ENCODE assay signal across 18 cellular contexts in genomic region chr9:137234758-137235423, GRCh38. TPM values are rescaled to one million over a fixed set of nuclear protein-coding genes. Genes with fewer than 3 reads are reported as not detected.
DNase-seq lines count a peak whose midpoint lies in the region; ATAC-seq, FAIRE-seq and TF ChIP-seq lines count a peak whose summit lies in the region.
"Had no signal": no experiment of that assay in that cellular context is flagged by ENCODE, and none has a peak within 500 bp of the region (broad histone marks: within the 10 kb centered on the region; RNA-seq: fewer than 3 reads in every experiment).

No MANE protein-coding gene starts in this region.

- H3K4me3 ChIP-seq in DOHH2 (ENCODE audit: low read length) (peak overlapping the region; percentile 59; the same call in 1 of the 2 replicates), Karpas-422 (ENCODE audit: low read length) (peak overlapping the region; percentile 45), astrocyte (ENCODE audit: insufficient read depth, low read depth, low read length) (no peak overlapping the region), neural progenitor cell (no peak overlapping the region), SK-N-SH (ENCODE audit: low read depth in 2 of 2, low read length in 1 of 2) (no peak overlapping the region)
- H3K4me3 ChIP-seq: K562, SJCRH30 had no signal

- H3F3A ChIP-seq in DOHH2 (ENCODE audit: control insufficient read depth, insufficient read depth), result no peaks in the 10 kb centered on the region
- peaks cover 11% of the 10 kb centered on the region for H3F3A ChIP-seq in neural progenitor cell (ENCODE audit: low read depth)
- H3F3A ChIP-seq in SK-N-SH (replicated peaks; ENCODE audit: insufficient read depth), result peaks cover 8% of the 10 kb centered on the region

- H3K4me2 ChIP-seq in DOHH2 (ENCODE audit: low read length), result peak overlapping the region; percentile 66
- peak overlapping the region; percentile 70 for H3K4me2 ChIP-seq in Karpas-422 (ENCODE audit: low read depth, low read length, poor library complexity, severe bottlenecking)
- no peak overlapping the region for H3K4me2 ChIP-seq in astrocyte (ENCODE audit: low read length)
- no peak overlapping the region for H3K4me2 ChIP-seq in neural progenitor cell
- no peak overlapping the region for H3K4me2 ChIP-seq in SK-N-SH

- ATAC-seq in GM21528 (IDR thresholded peaks at IDR 0.05; ENCODE audit: low FRiP score, unreplicated experiment), result no peak
- ATAC-seq: K562 had no signal

- H3K79me2 ChIP-seq in DOHH2 (ENCODE audit: control insufficient read depth, low read length) (peaks cover 31% of the 10 kb centered on the region), Karpas-422 (ENCODE audit: low read length) (no peaks in the 10 kb centered on the region), astrocyte (ENCODE audit: insufficient read depth, low read length) (peaks cover 17% of the 10 kb centered on the region), neural progenitor cell (ENCODE audit: low read depth) (peaks cover 13% of the 10 kb centered on the region), SK-N-SH (ENCODE audit: insufficient read depth) (peaks cover 27% of the 10 kb centered on the region)

- H2AFZ ChIP-seq in Karpas-422 (ENCODE audit: low read length) (no peak overlapping the region), astrocyte (ENCODE audit: low read depth, low read length) (no peak overlapping the region), neural progenitor cell (replicated peaks) (no peak overlapping the region), SK-N-SH (ENCODE audit: low read depth) (no peak overlapping the region)

- WGBS in SK-N-SH (ENCODE audit: low lambda C conversion rate), result 87% methylated on average over 16 of the region's 18 CpGs

- H3K9ac ChIP-seq in Karpas-422 (ENCODE audit: low read length), result peak overlapping the region; percentile 43
- no peak overlapping the region for H3K9ac ChIP-seq in astrocyte (ENCODE audit: low read length)
- no peak overlapping the region for H3K9ac ChIP-seq in neural progenitor cell
- no peak overlapping the region for H3K9ac ChIP-seq in SK-N-SH

- H3K4me1 ChIP-seq in DOHH2 (ENCODE audit: control insufficient read depth, low read length) (peaks cover 52% of the 10 kb centered on the region), Karpas-422 (ENCODE audit: low read length) (peaks cover 49% of the 10 kb centered on the region), astrocyte (ENCODE audit: insufficient read depth, low read length) (peaks cover under 1% of the 10 kb centered on the region), neural progenitor cell (peaks cover 8% of the 10 kb centered on the region), SK-N-SH (ENCODE audit: control insufficient read depth in 1 of 2, insufficient read depth in 2 of 2, low read depth in 1 of 2, low read length in 1 of 2) (peaks cover 9 to 22% of the 10 kb centered on the region in 2 experiments; a peak in 2 of 4 replicates)

- H3K27ac Mint-ChIP-seq in astrocyte (ENCODE audit: unreplicated experiment) (peak overlapping the region; percentile 77), neural progenitor cell (no peak overlapping the region)
- H3K27ac Mint-ChIP-seq: CD8-positive, alpha-beta memory T cell had no signal

- H3K9me3 Mint-ChIP-seq in astrocyte (ENCODE audit: unreplicated experiment) (no peaks in the 10 kb centered on the region), neural progenitor cell (no peaks in the 10 kb centered on the region)
- H3K9me3 Mint-ChIP-seq: CD8-positive, alpha-beta memory T cell had no signal

- H3K4me1 Mint-ChIP-seq in astrocyte (ENCODE audit: low read depth, unreplicated experiment) (peaks cover 1% of the 10 kb centered on the region), neural progenitor cell (peaks cover 9% of the 10 kb centered on the region)

- H4K20me1 ChIP-seq in DOHH2 (ENCODE audit: control insufficient read depth, insufficient read depth, low read depth, low read length) (no peaks in the 10 kb centered on the region), Karpas-422 (ENCODE audit: insufficient read depth, low read depth, low read length) (peaks cover 35% of the 10 kb centered on the region; the same call in 1 of the 2 replicates), astrocyte (ENCODE audit: insufficient read depth, low read length) (peaks cover 24% of the 10 kb centered on the region), neural progenitor cell (ENCODE audit: low read depth) (peaks cover 27% of the 10 kb centered on the region), SK-N-SH (ENCODE audit: insufficient read depth) (no peaks in the 10 kb centered on the region)

- CTCF ChIA-PET in SK-N-SH (lab: Yijun Ruan, JAX), result interaction anchor here (1.1 to 4.5 kb wide), 6 partner anchors 10 to 179 kb away, joined by 3 to 95 read pairs (median 4); partner anchors contain the start of genes CYSRT1, DPP7, RNF208 and RNF224

- H3K27ac ChIP-seq in DOHH2 (ENCODE audit: low read depth, low read length), result peak overlapping the region; percentile 3; the same call in 1 of the 2 replicates
- H3K27ac ChIP-seq in Karpas-422 (ENCODE audit: low read length), result no peak overlapping the region
- H3K27ac ChIP-seq in astrocyte (ENCODE audit: low read depth, low read length), result no peak overlapping the region
- H3K27ac ChIP-seq in neural progenitor cell, result no peak overlapping the region
- H3K27ac ChIP-seq in SK-N-SH (ENCODE audit: low read depth in 2 of 2, low read length in 1 of 2), result no peak overlapping the region
- H3K27ac ChIP-seq: SJCRH30 had no signal

- H3K27me3 ChIP-seq in DOHH2 (ENCODE audit: control insufficient read depth, low read length), result peaks cover 5% of the 10 kb centered on the region
- H3K27me3 ChIP-seq in Karpas-422 (ENCODE audit: low read length), result no peaks in the 10 kb centered on the region
- no peaks in the 10 kb centered on the region for H3K27me3 ChIP-seq in astrocyte (ENCODE audit: insufficient read depth, low read length)
- no peaks in the 10 kb centered on the region for H3K27me3 ChIP-seq in neural progenitor cell
- H3K27me3 ChIP-seq in SK-N-SH (ENCODE audit: insufficient read depth), result no peaks in the 10 kb centered on the region
- H3K27me3 ChIP-seq: BE2C had no signal

- H3K27me3 Mint-ChIP-seq in astrocyte (ENCODE audit: low read depth, unreplicated experiment) (no peaks in the 10 kb centered on the region), neural progenitor cell (ENCODE audit: insufficient read depth, low read depth) (peaks cover 2% of the 10 kb centered on the region)

- TF ChIP-seq EP300 in SK-N-SH (IDR thresholded peaks at IDR 0.05; ENCODE audit: borderline replicate concordance in 1 of 2, low read depth in 1 of 2, low read length in 1 of 2), result no peak

- peak overlapping the region; percentile 27 for H3K4me3 Mint-ChIP-seq in astrocyte (ENCODE audit: unreplicated experiment)
- peak overlapping the region; percentile 63 for H3K4me3 Mint-ChIP-seq in neural progenitor cell
- H3K4me3 Mint-ChIP-seq: CD8-positive, alpha-beta memory T cell had no signal

- DNase-seq in Karpas-422, result peak; percentile 85
- DNase-seq in astrocyte (ENCODE audit: low read depth), result no peak
- DNase-seq in neural progenitor cell (ENCODE audit: low spot score), result no peak
- no peak for DNase-seq in SK-N-SH
- DNase-seq in iPS-NIHi11 (ENCODE audit: low spot score), result no peak
- DNase-seq in activated CD4-positive, CD25-positive, alpha-beta regulatory T cell treated with anti-CD3 and anti-CD28 coated beads, Interleukin-2, amount 50 U/mL, for 72 hours, result no peak
- DNase-seq: BE2C; CD8-positive, alpha-beta memory T cell; EL; HCEC 1CT; NCI-H2029; NCI-H510A; SJCRH30 had no signal

- TF ChIP-seq RAD21 in SK-N-SH (IDR thresholded peaks at IDR 0.05; ENCODE audit: low read length), result no peak

- H3K36me3 Mint-ChIP-seq in astrocyte (ENCODE audit: low read depth, unreplicated experiment) (no peaks in the 10 kb centered on the region), neural progenitor cell (no peaks in the 10 kb centered on the region)
- H3K36me3 Mint-ChIP-seq: CD8-positive, alpha-beta memory T cell had no signal

- H3K36me3 ChIP-seq in DOHH2 (ENCODE audit: control insufficient read depth, low read length) (peaks cover 3% of the 10 kb centered on the region), Karpas-422 (ENCODE audit: insufficient read depth, low read length) (no peaks in the 10 kb centered on the region), astrocyte (ENCODE audit: insufficient read depth, low read length) (no peaks in the 10 kb centered on the region), neural progenitor cell (no peaks in the 10 kb centered on the region), SK-N-SH (replicated peaks in 1 of 2; ENCODE audit: control insufficient read depth in 1 of 2, insufficient read depth in 2 of 2, low read length in 1 of 2) (no peaks in the 10 kb centered on the region)
- H3K36me3 ChIP-seq: BE2C, SJCRH30 had no signal

- no peak for FAIRE-seq in astrocyte (lab: Jason Lieb, UNC)
- FAIRE-seq: K562 had no signal

- H3K9me2 ChIP-seq in DOHH2 (replicated peaks; ENCODE audit: control insufficient read depth, low read length) (no peaks in the 10 kb centered on the region), Karpas-422 (replicated peaks; ENCODE audit: insufficient read depth, low read length) (no peaks in the 10 kb centered on the region), SK-N-SH (no peaks in the 10 kb centered on the region)

- TF ChIP-seq CTCF in DOHH2 (IDR thresholded peaks at IDR 0.05; ENCODE audit: low read depth, low read length, poor library complexity, severe bottlenecking), result no peak
- no peak for TF ChIP-seq CTCF in astrocyte (IDR thresholded peaks at IDR 0.05; ENCODE audit: insufficient read depth, low read depth, low read length)
- no peak for TF ChIP-seq CTCF in neural progenitor cell (IDR thresholded peaks at IDR 0.05)
- no peak for TF ChIP-seq CTCF in SK-N-SH (IDR thresholded peaks at IDR 0.05)

- H3K9me3 ChIP-seq in DOHH2 (ENCODE audit: control insufficient read depth, insufficient read depth, low read length) (no peaks in the 10 kb centered on the region), Karpas-422 (ENCODE audit: low read length) (no peaks in the 10 kb centered on the region), astrocyte (ENCODE audit: insufficient read depth, low read depth, low read length) (no peaks in the 10 kb centered on the region), neural progenitor cell (ENCODE audit: low read depth) (no peaks in the 10 kb centered on the region), SK-N-SH (no peaks in the 10 kb centered on the region)
- H3K9me3 ChIP-seq: BE2C, SJCRH30 had no signal

- POLR2A ChIA-PET in SK-N-SH (lab: Yijun Ruan, JAX), result no interaction called here

RNA-seq across cellular contexts. Expression of gene SLC34A3, which starts 4.2 kb away (rescaled TPM):
- not detected in 2 replicates for total RNA-seq in Karpas-422 (2014; rRNA removed; shearing (Covaris generic); ENCODE audit: low replicate concordance)
- total RNA-seq in astrocyte, result 0.09 TPM in 1 of 2 replicates, not detected in the other
- not detected in 2 replicates for total RNA-seq in neural progenitor cell (ENCODE audit: low replicate concordance)
- 0.06 TPM in 1 of 2 replicates, not detected in the other for polyA plus RNA-seq in SK-N-SH (2012; rRNA removed)
- polyA plus RNA-seq in SK-N-SH (2012; cell fraction: cytosol; rRNA removed), result 0.01 TPM in 2 replicates
- polyA plus RNA-seq in SK-N-SH (2012; cell fraction: nucleus; rRNA removed), result 0.07 and 0.18 TPM in 2 replicates
- total RNA-seq: CD8-positive, alpha-beta memory T cell; HT1080; K562; MCF 10A had no signal
- polyA plus RNA-seq: CD8-positive, alpha-beta memory T cell; K562 had no signal

RNA-seq across cellular contexts. Expression of gene TUBB4B, which starts 6.2 kb away (rescaled TPM):
- 97.1 and 152 TPM in 2 replicates for total RNA-seq in Karpas-422 (2014; rRNA removed; shearing (Covaris generic); ENCODE audit: low replicate concordance)
- total RNA-seq in astrocyte, result 188 and 218 TPM in 2 replicates
- total RNA-seq in neural progenitor cell (ENCODE audit: low replicate concordance), result 183 and 367 TPM in 2 replicates
- 415 and 508 TPM in 2 replicates for polyA plus RNA-seq in SK-N-SH (2012; rRNA removed)
- polyA plus RNA-seq in SK-N-SH (2012; cell fraction: cytosol; rRNA removed), result 249 and 391 TPM in 2 replicates
- 385 and 387 TPM in 2 replicates for polyA plus RNA-seq in SK-N-SH (2012; cell fraction: nucleus; rRNA removed)

RNA-seq across cellular contexts. Expression of gene RNF224, which starts 7.6 kb away (rescaled TPM):
- total RNA-seq in Karpas-422 (2014; rRNA removed; shearing (Covaris generic); ENCODE audit: low replicate concordance), result 0.37 TPM in 1 of 2 replicates, not detected in the other
- total RNA-seq in astrocyte (0.17 TPM in 1 of 2 replicates, not detected in the other), neural progenitor cell (ENCODE audit: low replicate concordance) (not detected in 2 replicates)
- 0.03 and 0.08 TPM in 2 replicates for polyA plus RNA-seq in SK-N-SH (2012; rRNA removed)
- polyA plus RNA-seq in SK-N-SH (2012; cell fraction: cytosol; rRNA removed), result 0.01 TPM in 1 of 2 replicates, not detected in the other
- polyA plus RNA-seq in SK-N-SH (2012; cell fraction: nucleus; rRNA removed), result 0.15 and 0.27 TPM in 2 replicates
- total RNA-seq: CD8-positive, alpha-beta memory T cell; HT1080; K562; SJCRH30 had no signal
- polyA plus RNA-seq: CD8-positive, alpha-beta memory T cell; K562 had no signal

RNA-seq across cellular contexts. Expression of gene CYSRT1, which starts 9.9 kb away (rescaled TPM):
- 0.75 and 1.2 TPM in 2 replicates for total RNA-seq in Karpas-422 (2014; rRNA removed; shearing (Covaris generic); ENCODE audit: low replicate concordance)
- total RNA-seq in astrocyte (1.2 and 1.3 TPM in 2 replicates), neural progenitor cell (ENCODE audit: low replicate concordance) (0.56 TPM in 1 of 2 replicates, not detected in the other)
- polyA plus RNA-seq in SK-N-SH (2012; rRNA removed), result 2.1 and 2.2 TPM in 2 replicates
- 1.1 and 1.4 TPM in 2 replicates for polyA plus RNA-seq in SK-N-SH (2012; cell fraction: cytosol; rRNA removed)
- 2.7 TPM in 2 replicates for polyA plus RNA-seq in SK-N-SH (2012; cell fraction: nucleus; rRNA removed)

RNA-seq across cellular contexts. Expression of gene RNF208, which starts 12.9 kb away (rescaled TPM):
- total RNA-seq in Karpas-422 (2014; rRNA removed; shearing (Covaris generic); ENCODE audit: low replicate concordance), result 0.26 and 0.36 TPM in 2 replicates
- total RNA-seq in astrocyte (4.3 and 4.9 TPM in 2 replicates), neural progenitor cell (ENCODE audit: low replicate concordance) (0.77 and 0.84 TPM in 2 replicates)
- polyA plus RNA-seq in SK-N-SH (2012; rRNA removed), result 2.0 and 2.7 TPM in 2 replicates
- 1.8 and 2.9 TPM in 2 replicates for polyA plus RNA-seq in SK-N-SH (2012; cell fraction: cytosol; rRNA removed)
- polyA plus RNA-seq in SK-N-SH (2012; cell fraction: nucleus; rRNA removed), result 6.1 and 13.6 TPM in 2 replicates
- polyA plus RNA-seq: CD8-positive, alpha-beta memory T cell had no signal

Comparison
In these comparisons a context has a peak if more than half of its experiments do, and no peak if none do; other contexts are left out.
1. H3K4me2 ChIP-seq: peak in DOHH2 (single experiment) and Karpas-422 (single experiment); none in astrocyte (single experiment), neural progenitor cell (single experiment) and SK-N-SH (single experiment).
2. H3K4me3 ChIP-seq: peak in DOHH2 (single experiment) and Karpas-422 (single experiment); none in astrocyte (single experiment), neural progenitor cell (single experiment) and SK-N-SH (0 of 2).